In genomic region chr5:119071573-119071874, GRCh38 we compare ENCODE assay signal across 8 cellular contexts. TPM values are rescaled to one million over a fixed set of nuclear protein-coding genes. Genes with fewer than 3 reads are reported as not detected.
DNase-seq lines count a peak whose midpoint lies in the region; TF ChIP-seq lines count a peak whose summit lies in the region.

No MANE protein-coding gene starts in this region.

- no peaks in the 10 kb centered on the region for H3K9me3 ChIP-seq in GM23248 (ENCODE audit: low read depth)
- H3K9me3 ChIP-seq in esophagus squamous epithelium: no peaks in the 10 kb centered on the region
- no peaks in the 10 kb centered on the region for H3K9me3 ChIP-seq in osteoblast (ENCODE audit: low read depth, low read length)

- no peaks in the 10 kb centered on the region for H3K9me3 Mint-ChIP-seq in Calu3 (ENCODE audit: low read depth, unreplicated experiment)

- H3K4me1 ChIP-seq in GM23248 (ENCODE audit: insufficient read depth): peaks cover 16% of the 10 kb centered on the region; the same call in 1 of the 2 replicates
- H3K4me1 ChIP-seq in esophagus squamous epithelium: peaks cover 9 to 58% (median 17%) of the 10 kb centered on the region in 3 donors
- peaks cover 17% of the 10 kb centered on the region for H3K4me1 ChIP-seq in osteoblast (ENCODE audit: insufficient read depth, low read length)

- peaks cover 30% of the 10 kb centered on the region for H3K4me1 Mint-ChIP-seq in Calu3 (ENCODE audit: low read depth, unreplicated experiment)

- H3K27me3 ChIP-seq in GM23248 (replicated peaks; ENCODE audit: insufficient read depth): no peaks in the 10 kb centered on the region
- H3K27me3 ChIP-seq in esophagus squamous epithelium: no peaks in the 10 kb centered on the region
- no peaks in the 10 kb centered on the region for H3K27me3 ChIP-seq in osteoblast (ENCODE audit: insufficient read depth, low read length)

- intact Hi-C loops in Calu3 (cut with micrococcal nuclease; ENCODE audit: unreplicated experiment) (loop anchor here (5.0 kb wide), 2 partner anchors 231 to 341 kb away; no protein-coding TSS in a partner anchor), esophagus squamous epithelium (cut with DNase I) (loop anchor here (10.0 kb wide), 1 partner anchor 263 kb away; no protein-coding TSS in a partner anchor)

- H3K9ac ChIP-seq in GM23248: peak overlapping the region; percentile 92

- H3K4me3 ChIP-seq in GM23248 (peak overlapping the region; percentile 79), esophagus squamous epithelium (peak overlapping the region; percentile 67 to 92 (median 89)), osteoblast (ENCODE audit: insufficient read depth, low read length) (peak overlapping the region; percentile 95)

- TF ChIP-seq POLR2A in esophagus squamous epithelium (IDR thresholded peaks at IDR 0.05): no peak

- CTCF ChIA-PET in Calu3 (lab: Charles Lee): interaction anchor here (1.0 to 2.0 kb wide), 5 partner anchors 49 to 341 kb away, joined by 3 to 7 read pairs (median 4); partner anchors contain the start of gene DTWD2

- H3K4me3 Mint-ChIP-seq in Calu3 (ENCODE audit: low read depth, unreplicated experiment): peak overlapping the region; percentile 100

- peak overlapping the region; percentile 88 for H3K27ac ChIP-seq in GM23248
- peak overlapping the region; percentile 92 to 98 (median 98) for H3K27ac ChIP-seq in esophagus squamous epithelium
- peak overlapping the region; percentile 98 for H3K27ac ChIP-seq in osteoblast (ENCODE audit: low read depth, low read length)

- H3K27ac Mint-ChIP-seq in Calu3 (ENCODE audit: unreplicated experiment): peak overlapping the region; percentile 95

- H3K79me2 ChIP-seq in GM23248 (ENCODE audit: insufficient read depth): peaks cover 52% of the 10 kb centered on the region
- H3K79me2 ChIP-seq in osteoblast (ENCODE audit: insufficient read depth, low read length): peaks cover 55% of the 10 kb centered on the region

- H3K9me2 ChIP-seq in GM23248 (ENCODE audit: insufficient read depth): no peaks in the 10 kb centered on the region

- H2AFZ ChIP-seq in GM23248 (peak overlapping the region; percentile 92), osteoblast (ENCODE audit: low read length) (peak overlapping the region; percentile 94)

- peaks cover 11% of the 10 kb centered on the region for H3F3A ChIP-seq in GM23248 (ENCODE audit: insufficient read depth)

- peaks cover 34% of the 10 kb centered on the region for H3K36me3 Mint-ChIP-seq in Calu3 (ENCODE audit: insufficient read depth, unreplicated experiment)

- H3K36me3 ChIP-seq in GM23248 (ENCODE audit: low read depth) (no peaks in the 10 kb centered on the region), esophagus squamous epithelium (no peaks in the 10 kb centered on the region), osteoblast (ENCODE audit: insufficient read depth, low read length) (no peaks in the 10 kb centered on the region)

- in situ Hi-C loops in GM23248 (cut with MboI): no loop called here

- TF ChIP-seq CTCF in Calu3 (IDR thresholded peaks at IDR 0.05; ENCODE audit: unreplicated experiment) (no peak), esophagus squamous epithelium (IDR thresholded peaks at IDR 0.05) (no peak), osteoblast (IDR thresholded peaks at IDR 0.05; ENCODE audit: extremely low read depth, low read depth, low read length) (no peak)

- WGBS in GM23248 (ENCODE audit: low coverage in 1 of 2, low lambda C conversion rate in 2 of 2, missing lambda C conversion rate in 2 of 2), 2 experiments: 0 to 2% methylated on average over 15 to 16 of the region's 18 CpGs
- 0% methylated on average over 1 of the region's 18 CpGs for WGBS in esophagus squamous epithelium, 2 donors

- H4K20me1 ChIP-seq in GM23248 (ENCODE audit: insufficient read depth) (no peaks in the 10 kb centered on the region), osteoblast (ENCODE audit: insufficient read depth, low read length) (peaks cover 9% of the 10 kb centered on the region)

- peak overlapping the region; percentile 87 for H3K4me2 ChIP-seq in GM23248 (ENCODE audit: unreplicated experiment)
- peak overlapping the region; percentile 93 for H3K4me2 ChIP-seq in osteoblast (ENCODE audit: insufficient read depth, low read length)

- H3K27me3 Mint-ChIP-seq in Calu3 (ENCODE audit: unreplicated experiment): no peaks in the 10 kb centered on the region

- no TSS peak for BruUV-seq in Calu3 (replicated peaks; lab: Mats Ljungman, UMichigan)

- DNase-seq in Calu3: no peak
- DNase-seq in GM23248: no peak
- DNase-seq in OCI-M1 (lab: John Stamatoyannopoulos, UW): peak; percentile 13
- peak; percentile 17 for DNase-seq in esophagus squamous epithelium (lab: John Stamatoyannopoulos, UW)
- DNase-seq in osteoblast (ENCODE audit: insufficient read length, low spot score, missing footprints): no peak
- no peak for DNase-seq in RKO (ENCODE audit: low spot score)
- no peak for DNase-seq in mucosa of gallbladder (ENCODE audit: low spot score)
- no peak for DNase-seq in activated CD4-positive, CD25-positive, alpha-beta regulatory T cell (lab: John Stamatoyannopoulos, UW)

RNA-seq across cellular contexts. Expression of gene DMXL1, which starts 0.6 kb away (rescaled TPM):
- 43.3 and 46.6 TPM in 2 replicates for total RNA-seq in Calu3 (2022)
- total RNA-seq in GM23248 (2014; rRNA removed; shearing (Covaris generic)): 32.4 and 55.0 TPM in 2 replicates
- 9.9 and 12.0 TPM in 2 replicates for polyA plus RNA-seq in GM23248 (2016; fragmentation: Nextera tagmentation; extraction: Ambion mirVana)
- 10 to 100 TPM; 25.9 to 50.9 (median 30.9) TPM for total RNA-seq in esophagus squamous epithelium
- total RNA-seq in osteoblast: 80.4 and 86.1 TPM in 2 replicates
- total RNA-seq in mucosa of gallbladder: 51.4 TPM

Comparison
In these comparisons a context has a peak if more than half of its experiments do, and no peak if none do; other contexts are left out.
1. DNase-seq: peak in OCI-M1 (single experiment) and esophagus squamous epithelium (single experiment); none in Calu3 (single experiment), GM23248 (single experiment), osteoblast (single experiment), RKO (single experiment), mucosa of gallbladder (single experiment) and activated CD4-positive, CD25-positive, alpha-beta regulatory T cell (0 of 4).
2. Peak in every context shown above with its lines, with median percentiles within 50 percentile points of each other: H3K27ac ChIP-seq and H3K4me3 ChIP-seq.